In genomic region chr21:35831230-35831629, GRCh38 we compare ENCODE assay signal across 14 cellular contexts.
DNase-seq lines count a peak whose midpoint lies in the region; ATAC-seq and TF ChIP-seq lines count a peak whose summit lies in the region.
"Had no signal": no experiment of that assay in that cellular context is flagged by ENCODE, and none has a peak within 500 bp of the region (broad histone marks: within the 10 kb centered on the region; RNA-seq: fewer than 3 reads in every experiment).

No MANE protein-coding gene starts in this region.

- H3K4me3 ChIP-seq in HEK293 (ENCODE audit: low read depth, low read length) (no peak overlapping the region), OCI-LY3 (ENCODE audit: low read length) (peak overlapping the region; percentile 47; the same call in 1 of the 2 replicates), osteoblast (ENCODE audit: insufficient read depth, low read length) (no peak overlapping the region), uterus (no peak overlapping the region)
- H3K4me3 ChIP-seq: GM23248 had no signal

- H3K4me1 ChIP-seq in HEK293 (ENCODE audit: control insufficient read depth, insufficient read depth, low read length) (no peaks in the 10 kb centered on the region), OCI-LY3 (ENCODE audit: low read length) (no peaks in the 10 kb centered on the region), osteoblast (ENCODE audit: insufficient read depth, low read length) (no peaks in the 10 kb centered on the region), uterus (no peaks in the 10 kb centered on the region)

- no peak for TF ChIP-seq POLR2A in uterus (IDR thresholded peaks at IDR 0.05)

- H3K9ac ChIP-seq in OCI-LY3 (ENCODE audit: low read length) = no peak overlapping the region
- H3K9ac ChIP-seq: GM23248 had no signal

- H3K27me3 ChIP-seq in OCI-LY3 (ENCODE audit: low read depth, low read length) (no peaks in the 10 kb centered on the region), osteoblast (ENCODE audit: insufficient read depth, low read length) (no peaks in the 10 kb centered on the region), uterus (no peaks in the 10 kb centered on the region)

- H3K27ac ChIP-seq in HEK293 (ENCODE audit: extremely low read depth, low read depth, low read length) (no peak overlapping the region), OCI-LY3 (ENCODE audit: low read length) (no peak overlapping the region), osteoblast (ENCODE audit: low read depth, low read length) (no peak overlapping the region), uterus (no peak overlapping the region)
- H3K27ac ChIP-seq: GM23248 had no signal

- H3K36me3 ChIP-seq in HEK293 (ENCODE audit: control insufficient read depth in 2 of 2, insufficient read depth in 1 of 2, low read length in 2 of 2) (no peaks in the 10 kb centered on the region), OCI-LY3 (replicated peaks; ENCODE audit: low read depth, low read length) (no peaks in the 10 kb centered on the region), osteoblast (ENCODE audit: insufficient read depth, low read length) (no peaks in the 10 kb centered on the region), uterus (no peaks in the 10 kb centered on the region)

- H3K4me2 ChIP-seq in OCI-LY3 (ENCODE audit: low read length) (peak overlapping the region; percentile 43), osteoblast (ENCODE audit: insufficient read depth, low read length) (no peak overlapping the region)

- POLR2A ChIA-PET in HEK293 (lab: Yijun Ruan, JAX) = no interaction called here

- no peaks in the 10 kb centered on the region for H3K9me3 ChIP-seq in HEK293 (ENCODE audit: control insufficient read depth, insufficient read depth, low read depth, low read length)
- no peaks in the 10 kb centered on the region for H3K9me3 ChIP-seq in OCI-LY3 (ENCODE audit: insufficient read depth, low read length)
- no peaks in the 10 kb centered on the region for H3K9me3 ChIP-seq in osteoblast (ENCODE audit: low read depth, low read length)
- no peaks in the 10 kb centered on the region for H3K9me3 ChIP-seq in uterus

- H2AFZ ChIP-seq in OCI-LY3 (ENCODE audit: low read depth, low read length) = no peak overlapping the region
- H2AFZ ChIP-seq in osteoblast (ENCODE audit: low read length) = no peak overlapping the region
- H2AFZ ChIP-seq: GM23248 had no signal

- DNase-seq in osteoblast (ENCODE audit: insufficient read length, low spot score, missing footprints) = peak; percentile 47
- no peak for DNase-seq in activated CD4-positive, alpha-beta T cell treated with anti-CD3 and anti-CD28 coated beads for 48 hours
- no peak for DNase-seq in uterus
- DNase-seq: C1 segment of cervical spinal cord; Calu3; CD4-positive, alpha-beta memory T cell; COR-L47; DMS79 treated with DMSO at 0.1 percent for 48 hours; GM23248; H7; HCEC 1CT had no signal

- H4K20me1 ChIP-seq in OCI-LY3 (ENCODE audit: insufficient read depth, low read length) (no peaks in the 10 kb centered on the region), osteoblast (ENCODE audit: insufficient read depth, low read length) (no peaks in the 10 kb centered on the region)

- TF ChIP-seq CTCF in HEK293 (tag by site-specific recombination; IDR thresholded peaks at IDR 0.05) (no peak), OCI-LY3 (IDR thresholded peaks at IDR 0.05; ENCODE audit: low read depth, low read length) (no peak), osteoblast (IDR thresholded peaks at IDR 0.05; ENCODE audit: extremely low read depth, low read depth, low read length) (no peak), uterus (IDR thresholded peaks at IDR 0.05) (no peak)

- CTCF ChIA-PET in HEK293 (lab: Yijun Ruan, JAX) = interaction anchor here (0.6 kb wide), 1 partner anchor 109 kb away, joined by 3 read pairs; no protein-coding TSS in a partner anchor

- intact Hi-C loops in uterus (cut with DNase I; ENCODE audit: low total_unique reads) = no loop called here

- ATAC-seq in GM18861 (IDR thresholded peaks at IDR 0.05; ENCODE audit: unreplicated experiment) = no peak

- no peaks in the 10 kb centered on the region for H3K79me2 ChIP-seq in OCI-LY3 (ENCODE audit: low read length)
- H3K79me2 ChIP-seq in osteoblast (ENCODE audit: insufficient read depth, low read length) = no peaks in the 10 kb centered on the region

TF ChIP-seq in HEK293, 187 proteins besides CTCF, POLR2A, EP300 and RAD21:
- TF ChIP-seq ZNF121 (tag by site-specific recombination; IDR thresholded peaks at IDR 0.05) = 0 out of 2 replicates have a peak, but pooled peaks have one; percentile 16
- TF ChIP-seq PATZ1 (tag by site-specific recombination; IDR thresholded peaks at IDR 0.05) = no peak
- TF ChIP-seq OVOL3 (tag by site-specific recombination; IDR thresholded peaks at IDR 0.05) = no peak
- no peak for TF ChIP-seq ZBTB21 (tag by site-specific recombination; IDR thresholded peaks at IDR 0.05)
